In genomic region chr9:33159058-33159759, GRCh38 we compare ENCODE assay signal across 8 cellular contexts. TPM values are rescaled to one million over a fixed set of nuclear protein-coding genes. Genes with fewer than 3 reads are reported as not detected.
DNase-seq lines count a peak whose midpoint lies in the region; ATAC-seq and TF ChIP-seq lines count a peak whose summit lies in the region.

No MANE protein-coding gene starts in this region.

- peaks cover 0 to 2% of the 10 kb centered on the region in 2 donors for H3K36me3 ChIP-seq in lung (ENCODE audit: control insufficient read depth in 2 of 2, insufficient read depth in 2 of 2, low read length in 2 of 2)
- no peaks in the 10 kb centered on the region for H3K36me3 ChIP-seq in tibial artery

- peaks cover 63% of the 10 kb centered on the region for H3K4me1 Mint-ChIP-seq in brain

- peak overlapping the region in 4 of 5 experiments; percentile 79 to 89 (median 86) for H3K27ac Mint-ChIP-seq in brain

- 3 to 5% methylated on average over 7 of the region's 7 CpGs for WGBS in lung, 2 donors

- intact Hi-C loops in tibial artery (cut with DNase I; ENCODE audit: low total_unique reads), result no loop called here

- peaks cover 51 to 87% of the 10 kb centered on the region in 2 donors for H3K4me1 ChIP-seq in lung (ENCODE audit: control insufficient read depth in 2 of 2, insufficient read depth in 2 of 2, low read length in 2 of 2)
- H3K4me1 ChIP-seq in tibial artery, result peaks cover 14 to 96% (median 88%) of the 10 kb centered on the region in 4 donors

- no peaks in the 10 kb centered on the region for H3K36me3 Mint-ChIP-seq in brain

- H3K9me3 Mint-ChIP-seq in brain, result no peaks in the 10 kb centered on the region

- H3K27ac ChIP-seq in lung (ENCODE audit: low read depth in 1 of 2, low read length in 1 of 2) (peak overlapping the region; percentile 92 to 96), tibial artery (peak overlapping the region; percentile 95 to 98)

- H3K4me3 ChIP-seq in lung (no peak overlapping the region), tibial artery (no peak overlapping the region)

- no peak for TF ChIP-seq CTCF in brain (conservative IDR thresholded peaks at IDR 0.05)
- TF ChIP-seq CTCF in lung (IDR thresholded peaks at IDR 0.05; ENCODE audit: control extremely low read depth, extremely low read depth), result no peak
- no peak for TF ChIP-seq CTCF in tibial artery (IDR thresholded peaks at IDR 0.05)

- no peaks in the 10 kb centered on the region for H3K9me3 ChIP-seq in lung (ENCODE audit: control insufficient read depth in 2 of 2, insufficient read depth in 1 of 2, low read length in 1 of 2)
- H3K9me3 ChIP-seq in tibial artery, result no peaks in the 10 kb centered on the region

- DNase-seq in A172 (ENCODE audit: low spot score) (peak; percentile 50), NOMO-1 treated with DMSO at 0.1 percent for 48 hours (lab: John Stamatoyannopoulos, UW; ENCODE audit: unreplicated experiment) (peak; percentile 93), lung (ENCODE audit: low spot score) (peak; percentile 79), tibial artery (peak; percentile 76 to 82), NCI-H446 (lab: John Stamatoyannopoulos, UW) (no peak)

- no peaks in the 10 kb centered on the region for H3K27me3 ChIP-seq in lung (ENCODE audit: control insufficient read depth, insufficient read depth)
- no peaks in the 10 kb centered on the region for H3K27me3 ChIP-seq in tibial artery

- no peaks in the 10 kb centered on the region for H3K27me3 Mint-ChIP-seq in brain

- peak; percentile 20 for ATAC-seq in GM19463 (IDR thresholded peaks at IDR 0.05; ENCODE audit: unreplicated experiment)
- ATAC-seq in lung (ENCODE audit: insufficient read depth, low FRiP score), result peak; percentile 45
- no peak for ATAC-seq in GM19328 (IDR thresholded peaks at IDR 0.05; ENCODE audit: unreplicated experiment)

- peak overlapping the region in 4 of 5 experiments; percentile 35 to 65 (median 48) for H3K4me3 Mint-ChIP-seq in brain

RNA-seq across cellular contexts. Expression of gene B4GALT1, which starts 7.9 kb away (rescaled TPM):
- 15.2 and 19.8 TPM in 2 replicates for total RNA-seq in A172 (2014; rRNA removed; shearing (Covaris generic))
- 16.7 TPM for polyA plus RNA-seq in brain (ENCODE audit: insufficient read depth, low read depth, low replicate concordance)
- 100 to 1,000 TPM in 1 of 2 donors, 10 to 100 TPM in 1; 58.8 to 114 TPM for total RNA-seq in lung
- polyA plus RNA-seq in lung, result 100 to 1,000 TPM in 1 of 2 donors, 10 to 100 TPM in 1; 27.2 to 130 TPM

Comparison
In these comparisons a context has a peak if more than half of its experiments do, and no peak if none do; other contexts are left out.
1. DNase-seq: peak in A172 (single experiment), NOMO-1 treated with DMSO at 0.1 percent for 48 hours (single experiment), lung (single experiment) and tibial artery (2 of 2); none in NCI-H446 (0 of 2).